13 cellular contexts compared by ENCODE assay signal in the genomic region with DNA sequence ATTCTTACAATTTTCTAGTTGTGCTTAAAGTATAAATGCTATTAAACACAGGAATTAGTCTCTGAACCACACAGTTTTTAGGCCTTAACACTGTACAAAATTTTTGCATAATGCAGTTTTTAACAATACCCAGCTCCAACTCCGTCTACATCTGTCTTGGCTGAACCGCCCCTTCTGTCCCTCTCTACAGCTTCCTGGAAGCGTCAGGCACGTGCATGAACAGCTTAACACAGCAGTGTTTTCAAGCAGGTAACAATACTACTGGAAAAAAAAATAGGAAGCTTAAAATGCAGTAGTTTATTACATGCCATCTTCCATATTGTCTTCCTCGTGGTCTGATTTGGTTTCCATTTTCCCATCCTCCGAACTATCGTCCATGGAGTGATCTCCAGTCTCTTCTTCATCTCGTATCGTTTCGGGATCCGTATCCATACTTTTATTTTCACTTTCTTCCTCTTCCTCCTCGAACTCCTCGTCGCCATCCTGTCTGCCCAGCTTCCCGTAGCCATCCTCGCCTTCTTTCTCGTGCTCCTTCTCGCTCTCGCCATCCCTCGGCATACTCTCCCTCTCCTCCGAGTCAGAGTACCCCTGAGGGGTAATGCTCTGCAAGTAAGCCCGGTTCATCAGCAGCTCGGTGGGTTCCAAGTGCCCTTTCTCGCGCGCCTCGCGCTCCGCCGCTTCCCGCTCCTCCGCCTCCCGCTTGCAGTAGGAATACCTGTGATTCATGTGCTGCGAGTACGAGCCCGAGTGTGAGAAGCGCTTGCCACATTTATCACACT.
DNase-seq lines count a peak whose midpoint lies in the region; ATAC-seq, FAIRE-seq and TF ChIP-seq lines count a peak whose summit lies in the region.
"Had no signal": no experiment of that assay in that cellular context is flagged by ENCODE, and none has a peak within 500 bp of the region (broad histone marks: within the 10 kb centered on the region; RNA-seq: fewer than 3 reads in every experiment).

No MANE protein-coding gene starts in this region.

- H3K27ac Mint-ChIP-seq in activated naive CD8-positive, alpha-beta T cell treated with anti-CD3 and anti-CD28 coated beads for 36 hours: no peak overlapping the region
- H3K27ac Mint-ChIP-seq: activated naive CD4-positive, alpha-beta T cell treated with anti-CD3 and anti-CD28 coated beads for 36 hours had no signal

- no peak for TF ChIP-seq CTCF in K562 (IDR thresholded peaks at IDR 0.05 in 2 of 3, conservative IDR thresholded peaks at IDR 0.05 in 1 of 3; ENCODE audit: insufficient read depth in 2 of 3, low read depth in 1 of 3, low read length in 3 of 3)
- TF ChIP-seq CTCF in hepatocyte (IDR thresholded peaks at IDR 0.05; ENCODE audit: poor library complexity): no peak
- TF ChIP-seq CTCF in parathyroid adenoma (IDR thresholded peaks at IDR 0.05): no peak

- H3K4me2 ChIP-seq in K562 (ENCODE audit: insufficient read depth, low read length): no peak overlapping the region
- peak overlapping the region; percentile 86 for H3K4me2 ChIP-seq in hepatocyte
- peak overlapping the region; percentile 26 for H3K4me2 ChIP-seq in parathyroid adenoma (ENCODE audit: low read length)

- no peak for TF ChIP-seq POLR2A in H54 (IDR thresholded peaks at IDR 0.05; ENCODE audit: low read depth, low read length)
- 0 out of 2 replicates have a peak, but pooled peaks have one; percentile 39 for TF ChIP-seq POLR2A in K562 (conservative IDR thresholded peaks at IDR 0.05)

- no peak overlapping the region for H3K4me3 ChIP-seq in K562
- peak overlapping the region; percentile 30 for H3K4me3 ChIP-seq in hepatocyte
- peak overlapping the region; percentile 48 for H3K4me3 ChIP-seq in parathyroid adenoma (ENCODE audit: low read depth, low read length)
- H3K4me3 ChIP-seq: BLaER1 treated with 17β-estradiol and CSF1 and Interleukin-3, amounts not matched to agents 10 nM and 100 nM; SJSA1 had no signal

- H2AFZ ChIP-seq in K562 (ENCODE audit: low read depth, low read length) (no peak overlapping the region), hepatocyte (peak overlapping the region; percentile 65), parathyroid adenoma (peak overlapping the region; percentile 73)

- no peaks in the 10 kb centered on the region for H3K9me3 Mint-ChIP-seq in activated naive CD8-positive, alpha-beta T cell treated with anti-CD3 and anti-CD28 coated beads for 36 hours
- H3K9me3 Mint-ChIP-seq: activated naive CD4-positive, alpha-beta T cell treated with anti-CD3 and anti-CD28 coated beads for 36 hours had no signal

- TF ChIP-seq RAD21 in K562 (CRISPR knock-in tag; conservative IDR thresholded peaks at IDR 0.05 in 1 of 2, IDR thresholded peaks at IDR 0.05 in 1 of 2): no peak

- H3K4me1 ChIP-seq in K562 (replicated peaks in 1 of 2; ENCODE audit: control insufficient read depth in 2 of 2, insufficient read depth in 2 of 2, low read length in 2 of 2): no peaks in the 10 kb centered on the region; a peak in 1 of 5 replicates
- no peaks in the 10 kb centered on the region for H3K4me1 ChIP-seq in hepatocyte (ENCODE audit: insufficient read depth)
- no peaks in the 10 kb centered on the region for H3K4me1 ChIP-seq in parathyroid adenoma
- H3K4me1 ChIP-seq: SJSA1 had no signal

- no peaks in the 10 kb centered on the region for H3K27me3 Mint-ChIP-seq in activated naive CD8-positive, alpha-beta T cell treated with anti-CD3 and anti-CD28 coated beads for 36 hours

- H3K79me2 ChIP-seq in K562 (ENCODE audit: control insufficient read depth, insufficient read depth, low read length) (peaks cover 6% of the 10 kb centered on the region; the same call in 1 of the 3 replicates), hepatocyte (no peaks in the 10 kb centered on the region), parathyroid adenoma (no peaks in the 10 kb centered on the region)

- H3K36me3 Mint-ChIP-seq in activated naive CD8-positive, alpha-beta T cell treated with anti-CD3 and anti-CD28 coated beads for 36 hours: peaks cover 3% of the 10 kb centered on the region

- in situ Hi-C loops in K562 (cut with MboI): no loop called here

- H3K9me3 ChIP-seq in K562 (replicated peaks; ENCODE audit: control insufficient read depth, insufficient read depth, low read depth, low read length) (no peaks in the 10 kb centered on the region), hepatocyte (ENCODE audit: low read depth) (no peaks in the 10 kb centered on the region), parathyroid adenoma (ENCODE audit: control insufficient read depth, low read length) (no peaks in the 10 kb centered on the region)
- H3K9me3 ChIP-seq: BLaER1 treated with 17β-estradiol and CSF1 and Interleukin-3, amounts not matched to agents 10 nM and 100 nM; SJSA1; vagina had no signal

- no TSS peak for BruUV-seq in K562 (replicated peaks; lab: Mats Ljungman, UMichigan)

- no peaks in the 10 kb centered on the region for H3K9me1 ChIP-seq in K562 (ENCODE audit: control insufficient read depth, insufficient read depth, low read length)

- H3K36me3 ChIP-seq in K562 (ENCODE audit: control insufficient read depth, insufficient read depth, low read length): peaks cover 85% of the 10 kb centered on the region
- H3K36me3 ChIP-seq in hepatocyte (replicated peaks; ENCODE audit: insufficient read depth, low read depth): no peaks in the 10 kb centered on the region
- no peaks in the 10 kb centered on the region for H3K36me3 ChIP-seq in parathyroid adenoma (ENCODE audit: control insufficient read depth, insufficient read depth, low read length)

- H3K4me1 Mint-ChIP-seq in activated naive CD8-positive, alpha-beta T cell treated with anti-CD3 and anti-CD28 coated beads for 36 hours: peaks cover 5% of the 10 kb centered on the region

- H3K27ac ChIP-seq in K562 (ENCODE audit: extremely low read depth, low read depth, low read length) (no peak overlapping the region), hepatocyte (no peak overlapping the region), parathyroid adenoma (no peak overlapping the region)
- H3K27ac ChIP-seq: BLaER1 treated with 17β-estradiol and CSF1 and Interleukin-3, amounts not matched to agents 10 nM and 100 nM; SJSA1; vagina had no signal

- 96% methylated on average over 23 of the region's 37 CpGs for WGBS in K562 (ENCODE audit: insufficient coverage, low coverage, missing lambda C conversion rate)
- WGBS in hepatocyte (ENCODE audit: low lambda C conversion rate, missing lambda C conversion rate): 46% methylated on average over 37 of the region's 37 CpGs

- H3K9ac ChIP-seq in K562 (ENCODE audit: insufficient read depth in 1 of 2, low read depth in 2 of 2, low read length in 2 of 2) (no peak overlapping the region), parathyroid adenoma (no peak overlapping the region)
- H3K9ac ChIP-seq: BLaER1 treated with 17β-estradiol and CSF1 and Interleukin-3, amounts not matched to agents 10 nM and 100 nM had no signal

- no peaks in the 10 kb centered on the region for H3K9me2 ChIP-seq in hepatocyte (replicated peaks; ENCODE audit: insufficient read depth)

- FAIRE-seq in H54 (lab: Jason Lieb, UNC) (peak; percentile 38), K562 (lab: Jason Lieb, UNC) (no peak)

- no peak for DNase-seq in H54 (ENCODE audit: insufficient read length, low spot score)
- DNase-seq in K562 (ENCODE audit: extremely low read depth in 1 of 4, low spot score in 3 of 4): no peak
- peak; percentile 17 for DNase-seq in hepatocyte (ENCODE audit: low spot score)
- DNase-seq in pons (ENCODE audit: low spot score): no peak
- no peak for DNase-seq in activated naive CD8-positive, alpha-beta T cell treated with anti-CD3 and anti-CD28 coated beads for 36 hours
- no peak for DNase-seq in SIG-M5 (lab: John Stamatoyannopoulos, UW)
- no peak for DNase-seq in AG08396 (ENCODE audit: low spot score)
- DNase-seq: activated naive CD4-positive, alpha-beta T cell treated with anti-CD3 and anti-CD28 coated beads for 36 hours; NCI-H2081 had no signal

- no peak overlapping the region for H3K4me3 Mint-ChIP-seq in activated naive CD8-positive, alpha-beta T cell treated with anti-CD3 and anti-CD28 coated beads for 36 hours
- H3K4me3 Mint-ChIP-seq: activated naive CD4-positive, alpha-beta T cell treated with anti-CD3 and anti-CD28 coated beads for 36 hours had no signal

- intact Hi-C loops in K562 (cut with micrococcal nuclease): no loop called here

- peak; percentile 20; the same call in 1 of the 3 replicates for ATAC-seq in K562

- POLR2A ChIA-PET in K562 (lab: Yijun Ruan, JAX): interaction anchor here (1.0 kb wide), 1 partner anchor 12 kb away, joined by 4 read pairs; no protein-coding TSS in a partner anchor

- H3K27me3 ChIP-seq in K562 (ENCODE audit: control insufficient read depth in 2 of 2, insufficient read depth in 2 of 2, low read length in 2 of 2): no peaks in the 10 kb centered on the region
- H3K27me3 ChIP-seq in hepatocyte: peaks cover 7% of the 10 kb centered on the region
- no peaks in the 10 kb centered on the region for H3K27me3 ChIP-seq in parathyroid adenoma (ENCODE audit: control insufficient read depth, insufficient read depth, low read length)
- H3K27me3 ChIP-seq: BLaER1 treated with 17β-estradiol and CSF1 and Interleukin-3, amounts not matched to agents 10 nM and 100 nM; SJSA1; vagina had no signal

- CTCF ChIA-PET in K562 (lab: Yijun Ruan, JAX; ENCODE audit: low intra/inter-chr PET ratio): no interaction called here

- H4K20me1 ChIP-seq in K562 (replicated peaks; ENCODE audit: control insufficient read depth, insufficient read depth, low read length): no peaks in the 10 kb centered on the region
- H4K20me1 ChIP-seq in hepatocyte (ENCODE audit: insufficient read depth, poor library complexity, severe bottlenecking): no peaks in the 10 kb centered on the region

- TF ChIP-seq EP300 in K562 (IDR thresholded peaks at IDR 0.05; ENCODE audit: low read length): no peak

TF ChIP-seq in K562, 482 proteins besides CTCF, POLR2A, EP300 and RAD21 (continues in another document):
- TF ChIP-seq CC2D1A (IDR thresholded peaks at IDR 0.05): peak; percentile 45; the same call in 1 of the 2 replicates
- TF ChIP-seq, protein P1, sequence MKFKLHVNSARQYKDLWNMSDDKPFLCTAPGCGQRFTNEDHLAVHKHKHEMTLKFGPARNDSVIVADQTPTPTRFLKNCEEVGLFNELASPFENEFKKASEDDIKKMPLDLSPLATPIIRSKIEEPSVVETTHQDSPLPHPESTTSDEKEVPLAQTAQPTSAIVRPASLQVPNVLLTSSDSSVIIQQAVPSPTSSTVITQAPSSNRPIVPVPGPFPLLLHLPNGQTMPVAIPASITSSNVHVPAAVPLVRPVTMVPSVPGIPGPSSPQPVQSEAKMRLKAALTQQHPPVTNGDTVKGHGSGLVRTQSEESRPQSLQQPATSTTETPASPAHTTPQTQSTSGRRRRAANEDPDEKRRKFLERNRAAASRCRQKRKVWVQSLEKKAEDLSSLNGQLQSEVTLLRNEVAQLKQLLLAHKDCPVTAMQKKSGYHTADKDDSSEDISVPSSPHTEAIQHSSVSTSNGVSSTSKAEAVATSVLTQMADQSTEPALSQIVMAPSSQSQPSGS (CRISPR knock-in tag; IDR thresholded peaks at IDR 0.05): no peak
